In genomic region chr4:7741946-7742806, GRCh38 we compare ENCODE assay signal across 8 cellular contexts.
"Had no signal": no experiment of that assay in that cellular context is flagged by ENCODE, and none has a peak within 500 bp of the region (broad histone marks: within the 10 kb centered on the region; RNA-seq: fewer than 3 reads in every experiment).

No MANE protein-coding gene starts in this region.

- DNase-seq: GM23248, GOT3, H9, HCEC 1CT, IMR-90 had no signal

- H3K27ac ChIP-seq: GM23248 had no signal

- H2AFZ ChIP-seq: GM23248 had no signal

- FAIRE-seq: H54, HTR-8/SVneo, K562 had no signal

- ATAC-seq: K562 had no signal

- H3K4me3 ChIP-seq: GM23248, K562 had no signal

- H3K9ac ChIP-seq: GM23248 had no signal
